ENCODE assay signal across 8 cellular contexts in genomic region chr9:134366223-134367031, GRCh38. TPM values are rescaled to one million over a fixed set of nuclear protein-coding genes. Genes with fewer than 3 reads are reported as not detected.
DNase-seq lines count a peak whose midpoint lies in the region; ATAC-seq, FAIRE-seq and TF ChIP-seq lines count a peak whose summit lies in the region.

No MANE protein-coding gene starts in this region.

- no peak overlapping the region for H3K4me3 Mint-ChIP-seq in nephron

- 27% methylated on average over 16 of the region's 25 CpGs for WGBS in A549 (ENCODE audit: missing lambda C conversion rate)
- 12% methylated on average over 9 of the region's 25 CpGs for WGBS in esophagus muscularis mucosa

- no peak for TF ChIP-seq EP300 in A549 (IDR thresholded peaks at IDR 0.05)
- TF ChIP-seq EP300 in esophagus muscularis mucosa (IDR thresholded peaks at IDR 0.05): no peak

- peaks cover 35% of the 10 kb centered on the region for H3K4me1 Mint-ChIP-seq in nephron

- peaks cover 35% of the 10 kb centered on the region for H3K4me1 ChIP-seq in A549
- peaks cover 75 to 94% (median 91%) of the 10 kb centered on the region in 4 donors for H3K4me1 ChIP-seq in esophagus muscularis mucosa

- no peak for FAIRE-seq in A549 (lab: Jason Lieb, UNC)

- TF ChIP-seq CTCF in A549 (IDR thresholded peaks at IDR 0.05): no peak
- no peak for TF ChIP-seq CTCF in esophagus muscularis mucosa (IDR thresholded peaks at IDR 0.05)
- TF ChIP-seq CTCF in nephron (IDR thresholded peaks at IDR 0.05; ENCODE audit: unreplicated experiment in 3 of 3): no peak

- no peaks in the 10 kb centered on the region for H3K9me3 Mint-ChIP-seq in nephron

- no peaks in the 10 kb centered on the region for H3K27me3 ChIP-seq in esophagus muscularis mucosa

- H3K36me3 ChIP-seq in esophagus muscularis mucosa: no peaks in the 10 kb centered on the region

- H3K27me3 Mint-ChIP-seq in nephron (ENCODE audit: low read depth): no peaks in the 10 kb centered on the region

- peak; percentile 81 to 86 for DNase-seq in A549 (ENCODE audit: low read depth in 1 of 2, low spot score in 1 of 2)
- DNase-seq in HUDEP-2 (lab: John Stamatoyannopoulos, UW; ENCODE audit: unreplicated experiment in 76 of 76): peak in 73 of 76 experiments; percentile 29 to 87 (median 71)
- DNase-seq in SK-N-DZ (ENCODE audit: low spot score): peak; percentile 79
- peak; percentile 97 for DNase-seq in esophagus muscularis mucosa (ENCODE audit: extremely low spot score)
- DNase-seq in stimulated activated CD4-positive, alpha-beta T cell treated with anti-CD3 and anti-CD28 coated beads, Interleukin-4, amount 100 ng/mL, for 1 hour: no peak
- no peak for DNase-seq in activated CD4-positive, alpha-beta T cell treated with anti-CD3 and anti-CD28 coated beads for 1 hour

- ATAC-seq in A549 (peak; percentile 73 to 88), HG03520 (IDR thresholded peaks at IDR 0.05; ENCODE audit: unreplicated experiment) (no peak)

- H3K9me3 ChIP-seq in A549: no peaks in the 10 kb centered on the region
- H3K9me3 ChIP-seq in esophagus muscularis mucosa: no peaks in the 10 kb centered on the region

- H3K36me3 Mint-ChIP-seq in nephron (ENCODE audit: low read depth): no peaks in the 10 kb centered on the region

- intact Hi-C loops in esophagus muscularis mucosa (cut with DNase I): loop anchor here (5.0 kb wide), 1 partner anchor 39 kb away; the partner anchor contains the start of gene RXRA

- H3K27ac Mint-ChIP-seq in nephron: peak overlapping the region; percentile 44 to 76 (median 53)

- POLR2A ChIA-PET in A549 (lab: Yijun Ruan, JAX): interaction anchor here (0.7 to 1.6 kb wide), 4 partner anchors 10 to 40 kb away, joined by 3 to 18 read pairs (median 8); no protein-coding TSS in a partner anchor

- 0 out of 2 replicates have a peak, but pooled peaks have one; percentile 8 for TF ChIP-seq POLR2A in A549 (IDR thresholded peaks at IDR 0.05; ENCODE audit: low read length)
- TF ChIP-seq POLR2A in esophagus muscularis mucosa (IDR thresholded peaks at IDR 0.05; ENCODE audit: low read depth): peak; percentile 79

- no peak; a peak in 1 of 5 replicates for TF ChIP-seq RAD21 in A549 (conservative IDR thresholded peaks at IDR 0.05 in 1 of 2, IDR thresholded peaks at IDR 0.05 in 1 of 2)

- CTCF ChIA-PET in A549 (lab: Yijun Ruan, JAX): interaction anchor here (1.3 to 4.0 kb wide), 8 partner anchors 10 to 196 kb away, joined by 3 to 24 read pairs (median 6); no protein-coding TSS in a partner anchor

- peak overlapping the region; percentile 88 to 90 for H3K27ac ChIP-seq in A549
- peak overlapping the region; percentile 86 to 91 (median 90) for H3K27ac ChIP-seq in esophagus muscularis mucosa (replicated peaks in 1 of 4)

- H3K4me2 ChIP-seq in A549: peak overlapping the region; percentile 80

- H3K4me3 ChIP-seq in A549 (0 out of 3 replicates have a peak overlapping the region, but pooled peaks have one; percentile 15), esophagus muscularis mucosa (peak overlapping the region; percentile 32 to 55 (median 44))

TF ChIP-seq in A549, 52 proteins besides CTCF, POLR2A, EP300 and RAD21:
- TF ChIP-seq NR3C1 (IDR thresholded peaks at IDR 0.05) (no peak), KDM5A (IDR thresholded peaks at IDR 0.05) (no peak), BHLHE40 (IDR thresholded peaks at IDR 0.05; ENCODE audit: low read depth, low read length) (peak; percentile 71), MAX (IDR thresholded peaks at IDR 0.05) (peak; percentile 47; the same call in 1 of the 2 replicates), JUN (IDR thresholded peaks at IDR 0.05) (peak; percentile 24 to 53; a peak in 1 of 5 replicates), USF2 (IDR thresholded peaks at IDR 0.05) (0 out of 2 replicates have a peak, but pooled peaks have one; percentile 24)

RNA-seq across cellular contexts. Expression of gene RXRA, which starts 40.2 kb away (rescaled TPM):
- polyA plus RNA-seq in A549 (2011; rRNA removed) (6.6 and 10.2 TPM in 2 replicates), A549 (2017; fragmentation: RNase III; extraction: RNeasy Plus Mini Kit Qiagen cat#74134 plus additional on column Dnase treatment) (22.0 to 23.9 TPM (median 22.5 TPM) in 3 replicates)
- 16.7 and 21.8 TPM in 2 replicates for polyA plus RNA-seq in A549 (2012; cell fraction: cytosol; rRNA removed)
- 25.5 and 28.7 TPM in 2 replicates for polyA plus RNA-seq in A549 (2012; cell fraction: nucleus; rRNA removed)
- 8.2 and 12.5 TPM in 2 replicates for polyA minus RNA-seq in A549 (2011; rRNA and poly(A)+ RNA removed)
- polyA plus RNA-seq in SK-N-DZ (2014; cell fraction: cytosol; rRNA removed): 4.3 and 5.7 TPM in 2 replicates
- 3.2 and 3.3 TPM in 2 replicates for polyA plus RNA-seq in SK-N-DZ (2014; cell fraction: nucleus; rRNA removed)
- total RNA-seq in esophagus muscularis mucosa: 10 to 100 TPM; 46.4 to 81.0 (median 63.7) TPM

Comparison
In these comparisons a context has a peak if more than half of its experiments do, and no peak if none do; other contexts are left out.
1. DNase-seq: peak in A549 (2 of 2), HUDEP-2 (73 of 76), SK-N-DZ (single experiment) and esophagus muscularis mucosa (single experiment); none in stimulated activated CD4-positive, alpha-beta T cell treated with anti-CD3 and anti-CD28 coated beads, Interleukin-4, amount 100 ng/mL, for 1 hour (single experiment) and activated CD4-positive, alpha-beta T cell treated with anti-CD3 and anti-CD28 coated beads for 1 hour (single experiment).